ENCODE assay signal across 20 cellular contexts in genomic region chr16:50306287-50306686, GRCh38. TPM values are rescaled to one million over a fixed set of nuclear protein-coding genes. Genes with fewer than 3 reads are reported as not detected.
DNase-seq lines count a peak whose midpoint lies in the region; ATAC-seq, FAIRE-seq and TF ChIP-seq lines count a peak whose summit lies in the region.
"Had no signal": no experiment of that assay in that cellular context is flagged by ENCODE, and none has a peak within 500 bp of the region (broad histone marks: within the 10 kb centered on the region; RNA-seq: fewer than 3 reads in every experiment).

No MANE protein-coding gene starts in this region.

- RAD21 ChIA-PET in GM12878 (lab: Charles Lee; ENCODE audit: unreplicated experiment): no interaction called here

- no peaks in the 10 kb centered on the region for H4K20me1 ChIP-seq in GM12878 (ENCODE audit: control insufficient read depth, insufficient read depth)

- no peak for TF ChIP-seq EP300 in GM12878 (IDR thresholded peaks at IDR 0.05; ENCODE audit: borderline replicate concordance in 1 of 2, control insufficient read depth in 1 of 2, low read depth in 2 of 2, low read length in 2 of 2)

- no peak overlapping the region for H3K4me3 Mint-ChIP-seq in type B pancreatic cell
- H3K4me3 Mint-ChIP-seq: activated T-cell treated with anti-CD3 and anti-CD28 coated beads, Interleukin-2, amount 50 U/mL, for 4 hours; stimulated activated naive CD8-positive, alpha-beta T cell treated with anti-CD3 and anti-CD28 coated beads, Interleukin-15, amount 100 ng/mL, for 72 hours had no signal

- no peaks in the 10 kb centered on the region for H3K27me3 Mint-ChIP-seq in type B pancreatic cell
- H3K27me3 Mint-ChIP-seq: stimulated activated naive CD8-positive, alpha-beta T cell treated with anti-CD3 and anti-CD28 coated beads, Interleukin-15, amount 100 ng/mL, for 72 hours had no signal

- no peak overlapping the region for H2AFZ ChIP-seq in GM12878 (ENCODE audit: control insufficient read depth, low read depth, low read length)

- CTCF ChIA-PET in GM12878 (lab: Yijun Ruan, JAX): interaction anchor here (0.6 kb wide), 1 partner anchor 350 kb away, joined by 3 read pairs; no protein-coding TSS in a partner anchor

- H3K4me1 Mint-ChIP-seq in type B pancreatic cell (ENCODE audit: unreplicated experiment): peaks cover 15% of the 10 kb centered on the region

- no peaks in the 10 kb centered on the region for H3K36me3 Mint-ChIP-seq in type B pancreatic cell

- no peak overlapping the region for H3K27ac ChIP-seq in GM12878 (ENCODE audit: control insufficient read depth, insufficient read depth)
- H3K27ac ChIP-seq: esophagus squamous epithelium, right lobe of liver, upper lobe of left lung had no signal

- no peak overlapping the region for H3K4me3 ChIP-seq in GM12878
- H3K4me3 ChIP-seq: esophagus squamous epithelium, mucosa of descending colon, right lobe of liver, upper lobe of left lung had no signal

- no peak overlapping the region for H3K27ac Mint-ChIP-seq in type B pancreatic cell

- H3K9ac ChIP-seq in GM12878 (ENCODE audit: control insufficient read depth, insufficient read depth, low read length): no peak overlapping the region

- TF ChIP-seq POLR2A in GM12878 (IDR thresholded peaks at IDR 0.05; ENCODE audit: low read depth, low read length): peak; percentile 1; the same call in 1 of the 2 replicates

- in situ Hi-C loops in GM12878 (cut with MboI): no loop called here

- no peaks in the 10 kb centered on the region for H3K9me3 Mint-ChIP-seq in type B pancreatic cell
- H3K9me3 Mint-ChIP-seq: activated T-cell treated with anti-CD3 and anti-CD28 coated beads, Interleukin-2, amount 50 U/mL, for 4 hours; stimulated activated naive CD8-positive, alpha-beta T cell treated with anti-CD3 and anti-CD28 coated beads, Interleukin-15, amount 100 ng/mL, for 72 hours had no signal

- no peaks in the 10 kb centered on the region for H3K27me3 ChIP-seq in GM12878 (replicated peaks in 1 of 2; ENCODE audit: control insufficient read depth in 2 of 2, insufficient read depth in 2 of 2, low read length in 1 of 2)
- H3K27me3 ChIP-seq: esophagus squamous epithelium, right lobe of liver, upper lobe of left lung had no signal

- DNase-seq in Right ventricle myocardium inferior (ENCODE audit: missing footprints) (peak; percentile 26), left ventricle myocardium superior (no peak), GM12878 (ENCODE audit: low read depth, low spot score) (no peak), mesenteric fat pad (ENCODE audit: low spot score) (peak; percentile 68), type B pancreatic cell (ENCODE audit: extremely low spot score, unreplicated experiment) (peak; percentile 48), NCI-H187 treated with DMSO at 0.1 percent for 48 hours (lab: John Stamatoyannopoulos, UW) (no peak)
- DNase-seq: activated T-cell treated with anti-CD3 and anti-CD28 coated beads, Interleukin-2, amount 50 U/mL, for 4 hours; effector CD8-positive, alpha-beta T cell; esophagus squamous epithelium; Karpas-422; NCI-H1105; NCI-H2081 treated with DMSO at 0.1 percent for 48 hours; NCI-H446 treated with DMSO at 0.1 percent for 48 hours; stimulated activated naive CD8-positive, alpha-beta T cell treated with anti-CD3 and anti-CD28 coated beads, Interleukin-15, amount 100 ng/mL, for 72 hours; T1000 had no signal

- intact Hi-C loops in Right ventricle myocardium inferior (cut with DNase I) (no loop called here), left ventricle myocardium superior (cut with micrococcal nuclease) (no loop called here), GM12878 (cut with micrococcal nuclease; ENCODE audit: unreplicated experiment) (no loop called here)

- BruUV-seq in GM12878 (replicated peaks; lab: Mats Ljungman, UMichigan): no TSS peak

- SMC1A ChIA-PET in GM12878 (lab: Charles Lee; ENCODE audit: uncharacterized antibody, unreplicated experiment): interaction anchor here (0.9 kb wide), 1 partner anchor 95 kb away, joined by 4 read pairs; no protein-coding TSS in a partner anchor

- no peaks in the 10 kb centered on the region for H3K79me2 ChIP-seq in GM12878 (ENCODE audit: control insufficient read depth, insufficient read depth, low read length)

- POLR2A ChIA-PET in GM12878 (lab: Charles Lee): no interaction called here

- no peaks in the 10 kb centered on the region for H3K4me1 ChIP-seq in GM12878 (ENCODE audit: control insufficient read depth, insufficient read depth, low read length)
- H3K4me1 ChIP-seq: right lobe of liver had no signal

- peaks cover 4 to 12% of the 10 kb centered on the region in 2 experiments; a peak in 3 of 4 replicates for H3K36me3 ChIP-seq in GM12878 (ENCODE audit: control insufficient read depth in 2 of 2, insufficient read depth in 2 of 2, low read length in 1 of 2)
- H3K36me3 ChIP-seq: right lobe of liver had no signal

- H3K4me2 ChIP-seq in GM12878 (ENCODE audit: control insufficient read depth, insufficient read depth): no peak overlapping the region

- no peaks in the 10 kb centered on the region for H3K9me3 ChIP-seq in GM12878 (replicated peaks; ENCODE audit: control insufficient read depth, insufficient read depth, low read length)
- H3K9me3 ChIP-seq: esophagus squamous epithelium, mucosa of descending colon, right lobe of liver, upper lobe of left lung had no signal

- ATAC-seq in Right ventricle myocardium inferior: no peak
- ATAC-seq in left ventricle myocardium superior: no peak
- ATAC-seq in GM12878: no peak
- no peak for ATAC-seq in GM18867 (IDR thresholded peaks at IDR 0.05; ENCODE audit: unreplicated experiment)
- ATAC-seq: activated T-cell treated with anti-CD3 and anti-CD28 coated beads, Interleukin-2, amount 50 U/mL, for 4 hours; mucosa of descending colon; right lobe of liver; stimulated activated naive CD8-positive, alpha-beta T cell treated with anti-CD3 and anti-CD28 coated beads, Interleukin-15, amount 100 ng/mL, for 72 hours had no signal

- 88% methylated on average over 8 of the region's 9 CpGs for WGBS in GM12878 (ENCODE audit: insufficient coverage, insufficient replicate concordance, low lambda C conversion rate, missing lambda C conversion rate)

- no peak for FAIRE-seq in GM12878 (lab: Jason Lieb, UNC)
- FAIRE-seq: GM18507 had no signal

- TF ChIP-seq CTCF in GM12878 (IDR thresholded peaks at IDR 0.05 in 2 of 3, conservative IDR thresholded peaks at IDR 0.05 in 1 of 3; ENCODE audit: control insufficient read depth in 2 of 3, extremely low read depth in 1 of 3, insufficient read depth in 1 of 3, low read depth in 3 of 3, low read length in 3 of 3): no peak
- no peak for TF ChIP-seq CTCF in type B pancreatic cell (conservative IDR thresholded peaks at IDR 0.05)

- no peak for TF ChIP-seq RAD21 in GM12878 (IDR thresholded peaks at IDR 0.05; ENCODE audit: insufficient read depth, low read depth, low read length)

TF ChIP-seq in GM12878, 131 proteins besides CTCF, POLR2A, EP300 and RAD21 (continues in another document):
- TF ChIP-seq STAT3 (IDR thresholded peaks at IDR 0.05; ENCODE audit: low read depth, low read length) (no peak), MEF2A (IDR thresholded peaks at IDR 0.05; ENCODE audit: insufficient read depth, low read depth, low read length) (no peak), ZBTB4 (CRISPR knock-in tag; IDR thresholded peaks at IDR 0.05) (no peak), SPI1 (IDR thresholded peaks at IDR 0.05; ENCODE audit: borderline replicate concordance, insufficient read depth, low read depth, low read length) (no peak)

RNA-seq across cellular contexts. Expression of gene ADCY7, which starts 39.9 kb away (rescaled TPM):
- total RNA-seq in Right ventricle myocardium inferior: 11.7 TPM
- total RNA-seq in left ventricle myocardium superior: 8.3 TPM
- 244 and 253 TPM in 2 replicates for total RNA-seq in GM12878 (2013; cell fraction: nucleolus; rRNA removed)
- 44.2 and 47.1 TPM in 2 replicates for total RNA-seq in GM12878 (2014; rRNA removed)
- total RNA-seq in GM12878 (2014; rRNA removed; fragmentation: Illumina TruSeq; extraction: Trizol): 16.0 and 17.2 TPM in 2 replicates
- 71.2 and 87.9 TPM in 2 replicates for total RNA-seq in GM12878 (2021)
- polyA plus RNA-seq in GM12878 (2011; ENCODE audit: low read depth): 8.7 TPM
- 16.9 and 18.7 TPM in 2 replicates for polyA plus RNA-seq in GM12878 (2011; rRNA removed)
- 21.3 and 33.9 TPM in 2 replicates for polyA plus RNA-seq in GM12878 (2011; cell fraction: cytosol; rRNA removed)
- polyA plus RNA-seq in GM12878 (2011; cell fraction: nucleus; rRNA removed): 169 and 171 TPM in 2 replicates
- 19.4 and 25.6 TPM in 2 replicates for polyA plus RNA-seq in GM12878 (2012)
- 16.8 and 19.6 TPM in 2 replicates for polyA plus RNA-seq in GM12878 (2014; fragmentation: Illumina TruSeq; extraction: Trizol)
- 1 to 10 TPM; 1.2 to 1.3 TPM for polyA plus RNA-seq in GM12878 (2014; fragmentation: Nextera tagmentation; extraction: Ambion mirVana)
- polyA plus RNA-seq in GM12878 (2014; rRNA removed): 45.5 and 52.1 TPM in 2 replicates
- polyA plus RNA-seq in GM12878 (2016; fragmentation: Nextera tagmentation; extraction: Ambion mirVana): 10 to 100 TPM; 29.2 to 32.7 TPM
- 54.8 and 75.2 TPM in 2 replicates for polyA minus RNA-seq in GM12878 (2011; rRNA and poly(A)+ RNA removed)
- polyA minus RNA-seq in GM12878 (2011; cell fraction: cytosol; rRNA and poly(A)+ RNA removed): 25.4 and 26.3 TPM in 2 replicates
- 83.2 and 107 TPM in 2 replicates for polyA minus RNA-seq in GM12878 (2011; cell fraction: nucleus; rRNA and poly(A)+ RNA removed)
- total RNA-seq in mesenteric fat pad: 26.8 TPM
- 16.8 and 32.8 TPM in 2 replicates for total RNA-seq in type B pancreatic cell (ENCODE audit: low replicate concordance)

Comparison
In these comparisons a context has a peak if more than half of its experiments do, and no peak if none do; other contexts are left out.
1. DNase-seq: peak in Right ventricle myocardium inferior (single experiment), mesenteric fat pad (single experiment) and type B pancreatic cell (single experiment); none in left ventricle myocardium superior (single experiment), GM12878 (single experiment) and NCI-H187 treated with DMSO at 0.1 percent for 48 hours (single experiment).